In genomic region chr1:166132496-166132895, GRCh38 we compare ENCODE assay signal across 10 cellular contexts. TPM values are rescaled to one million over a fixed set of nuclear protein-coding genes. Genes with fewer than 3 reads are reported as not detected.
"Had no signal": no experiment of that assay in that cellular context is flagged by ENCODE, and none has a peak within 500 bp of the region (broad histone marks: within the 10 kb centered on the region; RNA-seq: fewer than 3 reads in every experiment).

No MANE protein-coding gene starts in this region.

- H3K4me3 ChIP-seq: GM23338, K562 had no signal

- H2AFZ ChIP-seq: GM23338 had no signal

- ATAC-seq: GM23338, K562 had no signal

- H3K4me3 Mint-ChIP-seq: GM23338, H9, HFFc6 had no signal

- DNase-seq: H9, HCEC 1CT, HFFc6, IMR-90, KG1 had no signal

- H3K27ac Mint-ChIP-seq: GM23338, H9, HFFc6 had no signal

- FAIRE-seq: H54, HTR-8/SVneo had no signal

- H3K9me3 Mint-ChIP-seq: GM23338 had no signal

- H3K4me2 ChIP-seq: GM23338 had no signal

RNA-seq across cellular contexts. Expression of gene FAM78B, which starts 34.3 kb away (rescaled TPM):
- total RNA-seq: HT-29 had no signal
